14 cellular contexts compared by ENCODE assay signal in the genomic region with DNA sequence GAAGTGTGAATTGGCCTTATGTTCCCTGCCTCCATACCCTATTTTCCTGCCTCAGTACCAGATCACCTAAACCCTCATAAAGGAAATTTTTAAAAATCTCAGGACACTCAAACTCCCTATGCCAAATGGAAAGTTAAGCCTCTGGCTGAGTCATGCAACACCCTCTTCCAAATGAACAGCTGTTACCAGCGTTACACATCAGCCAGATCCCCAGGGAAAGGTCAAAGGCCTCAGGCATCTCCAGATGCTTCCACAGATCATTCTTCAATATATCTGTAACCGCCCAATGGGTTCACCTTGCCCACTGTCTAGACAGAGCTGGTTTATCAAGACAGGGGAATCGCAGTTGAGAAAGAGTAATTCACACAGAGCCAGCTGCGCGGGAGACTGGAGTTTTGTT. TPM values are rescaled to one million over a fixed set of nuclear protein-coding genes. Genes with fewer than 3 reads are reported as not detected.
DNase-seq lines count a peak whose midpoint lies in the region; ATAC-seq, FAIRE-seq and TF ChIP-seq lines count a peak whose summit lies in the region.
"Had no signal": no experiment of that assay in that cellular context is flagged by ENCODE, and none has a peak within 500 bp of the region (broad histone marks: within the 10 kb centered on the region; RNA-seq: fewer than 3 reads in every experiment).

No MANE protein-coding gene starts in this region.

- H3K9me3 ChIP-seq in adipocyte (ENCODE audit: control insufficient read depth, low read length) = no peaks in the 10 kb centered on the region

- H3K36me3 ChIP-seq in adipocyte (ENCODE audit: control insufficient read depth, insufficient read depth, low read length, severe bottlenecking) = no peaks in the 10 kb centered on the region
- no peaks in the 10 kb centered on the region for H3K36me3 ChIP-seq in rectal smooth muscle tissue (ENCODE audit: control insufficient read depth, insufficient read depth, low read length)

- no peak overlapping the region for H3K27ac ChIP-seq in foreskin keratinocyte
- H3K27ac ChIP-seq in rectal smooth muscle tissue (ENCODE audit: low read depth, low read length) = peak overlapping the region; percentile 46

- H3K27me3 ChIP-seq in adipocyte (replicated peaks; ENCODE audit: control insufficient read depth, insufficient read depth, low read length) = no peaks in the 10 kb centered on the region
- H3K27me3 ChIP-seq in foreskin keratinocyte = no peaks in the 10 kb centered on the region
- no peaks in the 10 kb centered on the region for H3K27me3 ChIP-seq in rectal smooth muscle tissue (ENCODE audit: control insufficient read depth, insufficient read depth, low read length)

- peaks cover 18% of the 10 kb centered on the region for H3K9me3 Mint-ChIP-seq in nephron progenitor cell

- no peak overlapping the region for H3K4me3 Mint-ChIP-seq in nephron progenitor cell
- H3K4me3 Mint-ChIP-seq: effector memory CD8-positive, alpha-beta T cell; memory B cell had no signal

- H3K4me1 ChIP-seq in adipocyte (ENCODE audit: control insufficient read depth, insufficient read depth, low read length) (peaks cover 13% of the 10 kb centered on the region), foreskin keratinocyte (no peaks in the 10 kb centered on the region), rectal smooth muscle tissue (ENCODE audit: control insufficient read depth, insufficient read depth, low read length) (no peaks in the 10 kb centered on the region)

- H3K27ac Mint-ChIP-seq in nephron progenitor cell = no peak overlapping the region
- H3K27ac Mint-ChIP-seq: effector memory CD8-positive, alpha-beta T cell; memory B cell had no signal

- no peaks in the 10 kb centered on the region for H3K4me1 Mint-ChIP-seq in nephron progenitor cell
- H3K4me1 Mint-ChIP-seq: memory B cell; stimulated activated naive CD8-positive, alpha-beta T cell treated with anti-CD3 and anti-CD28 coated beads, Interleukin-15, amount 100 ng/mL, for 72 hours had no signal

- DNase-seq in EH (ENCODE audit: low read depth) (peak; percentile 13), adipocyte (ENCODE audit: low read depth) (no peak), foreskin keratinocyte (peak in 1 of 2 donors; percentile 19), GM12891 (ENCODE audit: insufficient read length, low spot score) (no peak), nephron progenitor cell (no peak), HK-2 (ENCODE audit: unreplicated experiment) (no peak), NCI-H1092 (lab: John Stamatoyannopoulos, UW) (no peak)
- DNase-seq: amniotic stem cell; effector memory CD8-positive, alpha-beta T cell; NCI-H187; stimulated activated naive CD8-positive, alpha-beta T cell treated with anti-CD3 and anti-CD28 coated beads, Interleukin-15, amount 100 ng/mL, for 72 hours had no signal

- TF ChIP-seq POLR2A in GM12891 (IDR thresholded peaks at IDR 0.05; ENCODE audit: low read depth, low read length) = no peak

- TF ChIP-seq CTCF in foreskin keratinocyte (conservative IDR thresholded peaks at IDR 0.05) (no peak), nephron progenitor cell (IDR thresholded peaks at IDR 0.05) (no peak)

- H3K9ac ChIP-seq in adipocyte (ENCODE audit: low read length) (peak overlapping the region; percentile 78), rectal smooth muscle tissue (ENCODE audit: low read length) (no peak overlapping the region)

- H3K27me3 Mint-ChIP-seq in nephron progenitor cell (ENCODE audit: low read depth, poor library complexity) = peaks cover 4% of the 10 kb centered on the region
- H3K27me3 Mint-ChIP-seq: effector memory CD8-positive, alpha-beta T cell; memory B cell; progenitor cell of endocrine pancreas; stimulated activated naive CD8-positive, alpha-beta T cell treated with anti-CD3 and anti-CD28 coated beads, Interleukin-15, amount 100 ng/mL, for 72 hours had no signal

- peak; percentile 58 for ATAC-seq in foreskin keratinocyte
- ATAC-seq: effector memory CD8-positive, alpha-beta T cell; stimulated activated naive CD8-positive, alpha-beta T cell treated with anti-CD3 and anti-CD28 coated beads, Interleukin-15, amount 100 ng/mL, for 72 hours had no signal

- FAIRE-seq in GM12891 (lab: Jason Lieb, UNC) = no peak

- peaks cover 5% of the 10 kb centered on the region for H3K36me3 Mint-ChIP-seq in nephron progenitor cell (ENCODE audit: low read depth)

- peak overlapping the region; percentile 78 for H3K4me3 ChIP-seq in adipocyte (ENCODE audit: low read length)
- H3K4me3 ChIP-seq in rectal smooth muscle tissue (ENCODE audit: low read length) = no peak overlapping the region

TF ChIP-seq in GM12891, 5 proteins besides CTCF, POLR2A, EP300 and RAD21:
- no peak for TF ChIP-seq POLR2AphosphoS5 (IDR thresholded peaks at IDR 0.05; ENCODE audit: low read depth, low read length)
- no peak for TF ChIP-seq PAX5 (IDR thresholded peaks at IDR 0.05; ENCODE audit: insufficient read depth, low read length, severe bottlenecking)
- no peak for TF ChIP-seq SPI1 (IDR thresholded peaks at IDR 0.05; ENCODE audit: low read depth, low read length)
- TF ChIP-seq POU2F2 (IDR thresholded peaks at IDR 0.05; ENCODE audit: low read depth, low read length) = no peak
- TF ChIP-seq TAF1 (IDR thresholded peaks at IDR 0.05; ENCODE audit: low read depth, low read length) = no peak
TF ChIP-seq in GM12891: peak in this region for 0.

RNA-seq across cellular contexts. Expression of gene SHCBP1, which starts 29.0 kb away (rescaled TPM):
- 28.8 and 37.1 TPM in 2 replicates for total RNA-seq in foreskin keratinocyte
- 11.4 and 16.7 TPM in 2 replicates for polyA plus RNA-seq in foreskin keratinocyte
- polyA plus RNA-seq in GM12891 (2012; ENCODE audit: low read depth, missing spikeins) = 19.0 TPM

RNA-seq across cellular contexts. Expression of gene VPS35, which starts 38.8 kb away (rescaled TPM):
- 83.3 and 84.8 TPM in 2 replicates for total RNA-seq in foreskin keratinocyte
- polyA plus RNA-seq in foreskin keratinocyte = 34.1 and 39.7 TPM in 2 replicates
- 48.3 TPM for polyA plus RNA-seq in GM12891 (2012; ENCODE audit: low read depth, missing spikeins)

RNA-seq across cellular contexts. Expression of gene ORC6, which starts 39.2 kb away (rescaled TPM):
- 32.9 and 36.1 TPM in 2 replicates for total RNA-seq in foreskin keratinocyte
- 23.5 and 31.6 TPM in 2 replicates for polyA plus RNA-seq in foreskin keratinocyte
- polyA plus RNA-seq in GM12891 (2012; ENCODE audit: low read depth, missing spikeins) = 26.8 TPM
